8 cellular contexts compared by ENCODE assay signal in the genomic region with DNA sequence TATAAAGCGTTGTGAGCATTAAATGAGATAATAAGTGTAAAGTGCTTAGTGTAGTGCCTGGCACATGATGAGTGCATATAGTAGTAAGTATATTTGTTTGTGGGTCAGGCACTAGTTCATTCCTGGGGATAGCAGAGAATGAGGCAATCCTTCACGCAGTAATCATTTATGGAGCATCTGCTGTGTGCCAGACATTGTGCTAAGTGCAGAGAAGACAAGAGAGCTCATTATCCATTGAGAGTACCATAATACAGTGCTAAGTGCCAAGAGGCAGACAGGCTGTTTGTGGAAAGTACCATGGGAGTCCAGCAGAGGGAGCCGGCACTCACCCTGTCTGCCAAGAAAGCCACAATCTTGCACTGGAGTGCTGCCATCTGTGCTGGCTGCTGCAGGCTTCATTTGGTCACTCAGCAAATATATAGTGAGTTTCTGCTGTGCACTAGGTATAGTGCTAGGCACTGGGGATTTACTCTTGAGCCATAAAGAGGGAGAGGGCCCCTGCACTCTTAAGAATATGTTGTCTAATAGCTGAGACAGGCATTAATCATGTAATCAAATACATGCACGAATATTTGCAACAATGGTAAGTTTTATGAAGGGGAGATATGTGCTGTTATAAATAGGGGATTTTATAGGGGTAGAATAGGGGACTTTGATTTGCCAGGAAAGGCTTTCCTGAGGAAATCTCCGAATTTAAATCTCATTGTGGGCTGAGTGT. TPM values are rescaled to one million over a fixed set of nuclear protein-coding genes. Genes with fewer than 3 reads are reported as not detected.
DNase-seq lines count a peak whose midpoint lies in the region; ATAC-seq and TF ChIP-seq lines count a peak whose summit lies in the region.

No MANE protein-coding gene starts in this region.

- TF ChIP-seq POLR2A in esophagus muscularis mucosa (IDR thresholded peaks at IDR 0.05; ENCODE audit: low read depth) = no peak

- CTCF ChIA-PET in GM10248 (lab: Yijun Ruan, JAX) (interaction anchor here (0.5 to 9.9 kb wide), 29 partner anchors 9 to 844 kb away, joined by 3 to 146 read pairs (median 4); partner anchors contain the start of genes MROH8 and RPN2), PC-9 (lab: Charles Lee) (interaction anchor here (0.5 to 1.0 kb wide), 10 partner anchors 8 to 607 kb away, joined by 3 to 10 read pairs (median 4); partner anchors contain the start of genes MROH8 and RPN2)

- H3K27ac ChIP-seq in Karpas-422 (ENCODE audit: low read length) = 0 out of 2 replicates have a peak overlapping the region, but pooled peaks have one; percentile 13
- no peak overlapping the region for H3K27ac ChIP-seq in PC-9
- peak overlapping the region in 1 of 4 donors; percentile 18 for H3K27ac ChIP-seq in esophagus muscularis mucosa (replicated peaks in 1 of 4)

- no TSS peak for BruUV-seq in PC-9 (replicated peaks; lab: Mats Ljungman, UMichigan)

- WGBS in esophagus muscularis mucosa = 29% methylated on average over 4 of the region's 5 CpGs

- H3K27me3 Mint-ChIP-seq in activated T-cell treated with anti-CD3 and anti-CD28 coated beads, Interleukin-2, amount 50 U/mL, for 24 hours = no peaks in the 10 kb centered on the region
- no peaks in the 10 kb centered on the region for H3K27me3 Mint-ChIP-seq in nephron (ENCODE audit: low read depth)

- H4K20me1 ChIP-seq in Karpas-422 (ENCODE audit: insufficient read depth, low read depth, low read length) (peaks cover 54% of the 10 kb centered on the region), PC-9 (ENCODE audit: insufficient read depth) (peaks cover 88% of the 10 kb centered on the region)

- peaks cover 81% of the 10 kb centered on the region for H3K36me3 Mint-ChIP-seq in activated T-cell treated with anti-CD3 and anti-CD28 coated beads, Interleukin-2, amount 50 U/mL, for 24 hours (ENCODE audit: low read depth)
- peaks cover 52% of the 10 kb centered on the region for H3K36me3 Mint-ChIP-seq in nephron (ENCODE audit: low read depth)

- POLR2A ChIA-PET in GM10248 (lab: Yijun Ruan, JAX) = interaction anchor here (0.6 to 1.1 kb wide), 2 partner anchors 116 to 1234 kb away, joined by 3 to 6 read pairs; no protein-coding TSS in a partner anchor
- POLR2A ChIA-PET in PC-9 (lab: Charles Lee; ENCODE audit: unreplicated experiment) = no interaction called here

- no peak for TF ChIP-seq EP300 in esophagus muscularis mucosa (IDR thresholded peaks at IDR 0.05)

- peak; percentile 81 for TF ChIP-seq CTCF in GM10248 (IDR thresholded peaks at IDR 0.05; ENCODE audit: control extremely low read depth, extremely low read depth, low read depth, missing control alignments)
- TF ChIP-seq CTCF in PC-9 (conservative IDR thresholded peaks at IDR 0.05) = peak; percentile 86
- TF ChIP-seq CTCF in esophagus muscularis mucosa (IDR thresholded peaks at IDR 0.05) = peak; percentile 91 to 94 (median 93)
- TF ChIP-seq CTCF in nephron (IDR thresholded peaks at IDR 0.05; ENCODE audit: unreplicated experiment in 3 of 3) = peak; percentile 90

- H3K79me2 ChIP-seq in Karpas-422 (ENCODE audit: low read length) (peaks cover 94% of the 10 kb centered on the region), PC-9 (ENCODE audit: low read depth) (peaks cover 74% of the 10 kb centered on the region)

- peaks cover 40% of the 10 kb centered on the region for H3K4me1 ChIP-seq in Karpas-422 (ENCODE audit: low read length)
- no peaks in the 10 kb centered on the region for H3K4me1 ChIP-seq in PC-9 (replicated peaks; ENCODE audit: insufficient read depth)
- peaks cover 33 to 69% (median 67%) of the 10 kb centered on the region in 4 donors for H3K4me1 ChIP-seq in esophagus muscularis mucosa

- no peak overlapping the region for H3K9ac ChIP-seq in Karpas-422 (ENCODE audit: low read length)

- H3K27me3 ChIP-seq in Karpas-422 (ENCODE audit: low read length) = no peaks in the 10 kb centered on the region
- no peaks in the 10 kb centered on the region for H3K27me3 ChIP-seq in PC-9 (ENCODE audit: insufficient read depth, low read depth)
- no peaks in the 10 kb centered on the region for H3K27me3 ChIP-seq in esophagus muscularis mucosa

- H3K9me2 ChIP-seq in Karpas-422 (replicated peaks; ENCODE audit: insufficient read depth, low read length) = no peaks in the 10 kb centered on the region
- no peaks in the 10 kb centered on the region for H3K9me2 ChIP-seq in PC-9 (ENCODE audit: insufficient read depth)

- H3K4me3 ChIP-seq in Karpas-422 (ENCODE audit: low read length) = no peak overlapping the region
- no peak overlapping the region for H3K4me3 ChIP-seq in PC-9
- H3K4me3 ChIP-seq in esophagus muscularis mucosa = no peak overlapping the region

- H2AFZ ChIP-seq in Karpas-422 (ENCODE audit: low read length) (no peak overlapping the region), PC-9 (no peak overlapping the region)

- DNase-seq in GM10248 (ENCODE audit: extremely low spot score) (peak; percentile 79), Karpas-422 (peak; percentile 88), PC-9 (peak; percentile 51 to 75), esophagus muscularis mucosa (ENCODE audit: extremely low spot score) (peak; percentile 95)
- DNase-seq in activated T-cell treated with anti-CD3 and anti-CD28 coated beads, Interleukin-2, amount 50 U/mL, for 24 hours = peak; percentile 78
- DNase-seq in stimulated activated naive CD4-positive, alpha-beta T cell (lab: John Stamatoyannopoulos, UW) = peak; percentile 7 to 66 (median 55)

- no peak overlapping the region for H3K27ac Mint-ChIP-seq in activated T-cell treated with anti-CD3 and anti-CD28 coated beads, Interleukin-2, amount 50 U/mL, for 24 hours
- peak overlapping the region; percentile 42 to 75 (median 66) for H3K27ac Mint-ChIP-seq in nephron

- no peaks in the 10 kb centered on the region for H3K9me3 ChIP-seq in Karpas-422 (ENCODE audit: low read length)
- H3K9me3 ChIP-seq in PC-9 (ENCODE audit: insufficient read depth, low read depth) = no peaks in the 10 kb centered on the region
- no peaks in the 10 kb centered on the region for H3K9me3 ChIP-seq in esophagus muscularis mucosa

- H3K4me3 Mint-ChIP-seq in activated T-cell treated with anti-CD3 and anti-CD28 coated beads, Interleukin-2, amount 50 U/mL, for 24 hours = no peak overlapping the region
- H3K4me3 Mint-ChIP-seq in nephron = no peak overlapping the region

- H3F3A ChIP-seq in PC-9 (ENCODE audit: insufficient read depth, low read depth) = peaks cover 13% of the 10 kb centered on the region

- no peaks in the 10 kb centered on the region for H3K9me3 Mint-ChIP-seq in activated T-cell treated with anti-CD3 and anti-CD28 coated beads, Interleukin-2, amount 50 U/mL, for 24 hours
- no peaks in the 10 kb centered on the region for H3K9me3 Mint-ChIP-seq in nephron

- H3K4me2 ChIP-seq in Karpas-422 (ENCODE audit: low read depth, low read length, poor library complexity, severe bottlenecking) (no peak overlapping the region), PC-9 (no peak overlapping the region)

- intact Hi-C loops in PC-9 (cut with micrococcal nuclease; ENCODE audit: unreplicated experiment) = loop anchor here (10.0 kb wide), 1 partner anchor 1213 kb away; no protein-coding TSS in a partner anchor
- intact Hi-C loops in esophagus muscularis mucosa (cut with DNase I) = loop anchor here (10.0 kb wide), 1 partner anchor 83 kb away; no protein-coding TSS in a partner anchor

- H3K4me1 Mint-ChIP-seq in activated T-cell treated with anti-CD3 and anti-CD28 coated beads, Interleukin-2, amount 50 U/mL, for 24 hours (ENCODE audit: low read depth) = peaks cover 79% of the 10 kb centered on the region
- peaks cover 62% of the 10 kb centered on the region for H3K4me1 Mint-ChIP-seq in nephron

- H3K36me3 ChIP-seq in Karpas-422 (ENCODE audit: insufficient read depth, low read length) = peaks cover 23% of the 10 kb centered on the region
- peaks cover 17% of the 10 kb centered on the region for H3K36me3 ChIP-seq in PC-9 (ENCODE audit: low read depth)
- H3K36me3 ChIP-seq in esophagus muscularis mucosa = peaks cover 0 to 21% (median 9%) of the 10 kb centered on the region in 4 donors

- no peak for ATAC-seq in HG02870 (IDR thresholded peaks at IDR 0.05; ENCODE audit: unreplicated experiment)

RNA-seq across cellular contexts. Expression of gene MROH8, which starts 12.9 kb away (rescaled TPM):
- 1.3 and 1.9 TPM in 2 replicates for total RNA-seq in Karpas-422 (2014; rRNA removed; shearing (Covaris generic); ENCODE audit: low replicate concordance)
- total RNA-seq in PC-9 (2021) (3.3 TPM in 2 replicates), esophagus muscularis mucosa (1 to 10 TPM; 2.7 to 6.2 (median 3.0) TPM)

RNA-seq across cellular contexts. Expression of gene RPN2, which starts 13.2 kb away (rescaled TPM):
- total RNA-seq in Karpas-422 (2014; rRNA removed; shearing (Covaris generic); ENCODE audit: low replicate concordance) = 125 and 283 TPM in 2 replicates
- total RNA-seq in PC-9 (2021) = 164 and 185 TPM in 2 replicates
- 100 to 1,000 TPM in 3 of 4 donors, 10 to 100 TPM in 1; 89.7 to 125 (median 111) TPM for total RNA-seq in esophagus muscularis mucosa
